ENCODE assay signal across 8 cellular contexts in genomic region chr1:84078108-84078823, GRCh38.
DNase-seq lines count a peak whose midpoint lies in the region; ATAC-seq, FAIRE-seq and TF ChIP-seq lines count a peak whose summit lies in the region.

No MANE protein-coding gene starts in this region.

- CTCF ChIA-PET in K562 (lab: Yijun Ruan, JAX; ENCODE audit: low intra/inter-chr PET ratio), result no interaction called here

- no peak for TF ChIP-seq EP300 in K562 (IDR thresholded peaks at IDR 0.05; ENCODE audit: low read length)

- H3K4me3 ChIP-seq in K562, result peak overlapping the region; percentile 83
- peak overlapping the region; percentile 91 for H3K4me3 ChIP-seq in skeletal muscle satellite cell (ENCODE audit: low read length)

- ATAC-seq in HG02840 (IDR thresholded peaks at IDR 0.05; ENCODE audit: low FRiP score, unreplicated experiment) (peak; percentile 40), K562 (peak; percentile 64)

- H3K9ac ChIP-seq in K562 (ENCODE audit: insufficient read depth in 1 of 2, low read depth in 2 of 2, low read length in 2 of 2) (peak overlapping the region; percentile 87 to 94), skeletal muscle satellite cell (ENCODE audit: low read depth, low read length) (peak overlapping the region; percentile 92)

- H3K27me3 ChIP-seq in K562 (ENCODE audit: control insufficient read depth in 2 of 2, insufficient read depth in 2 of 2, low read length in 2 of 2) (no peaks in the 10 kb centered on the region), skeletal muscle satellite cell (ENCODE audit: control insufficient read depth, insufficient read depth, low read length) (no peaks in the 10 kb centered on the region)

- no peak for TF ChIP-seq RAD21 in K562 (CRISPR knock-in tag; conservative IDR thresholded peaks at IDR 0.05 in 1 of 2, IDR thresholded peaks at IDR 0.05 in 1 of 2)

- peaks cover 0 to 5% (median 4%) of the 10 kb centered on the region in 3 donors for H3K27me3 Mint-ChIP-seq in immature natural killer cell (ENCODE audit: low read depth in 3 of 3)

- POLR2A ChIA-PET in K562 (lab: Yijun Ruan, JAX), result interaction anchor here (0.6 to 1.4 kb wide), 7 partner anchors 10 to 212 kb away, joined by 3 to 7 read pairs (median 4); no protein-coding TSS in a partner anchor

- no peaks in the 10 kb centered on the region for H3K9me3 Mint-ChIP-seq in immature natural killer cell

- H3K4me1 Mint-ChIP-seq in immature natural killer cell, result peaks cover 14 to 22% of the 10 kb centered on the region in 2 donors

- peak overlapping the region; percentile 82 to 90 (median 86) for H3K4me3 Mint-ChIP-seq in immature natural killer cell

- in situ Hi-C loops in K562 (cut with MboI), result no loop called here

- H4K20me1 ChIP-seq in K562 (replicated peaks; ENCODE audit: control insufficient read depth, insufficient read depth, low read length), result no peaks in the 10 kb centered on the region

- H3K4me2 ChIP-seq in K562 (ENCODE audit: insufficient read depth, low read length), result peak overlapping the region; percentile 89
- H3K4me2 ChIP-seq in skeletal muscle satellite cell (ENCODE audit: low read length), result peak overlapping the region; percentile 82

- H3K9me1 ChIP-seq in K562 (ENCODE audit: control insufficient read depth, insufficient read depth, low read length), result no peaks in the 10 kb centered on the region

- peaks cover 0 to 2% (median 0%) of the 10 kb centered on the region in 3 donors for H3K36me3 Mint-ChIP-seq in immature natural killer cell

- peak overlapping the region; percentile 86; the same call in 2 of the 3 replicates for H3K27ac ChIP-seq in K562 (ENCODE audit: extremely low read depth, low read depth, low read length)

- H3K36me3 ChIP-seq in K562 (ENCODE audit: control insufficient read depth, insufficient read depth, low read length) (no peaks in the 10 kb centered on the region), skeletal muscle satellite cell (ENCODE audit: insufficient read depth, low read length) (no peaks in the 10 kb centered on the region)

- peak overlapping the region; percentile 90 for H2AFZ ChIP-seq in K562 (ENCODE audit: low read depth, low read length)

- peak overlapping the region; percentile 57 to 85 (median 77) for H3K27ac Mint-ChIP-seq in immature natural killer cell

- H3K79me2 ChIP-seq in K562 (ENCODE audit: control insufficient read depth, insufficient read depth, low read length), result peaks cover 29% of the 10 kb centered on the region

- peak; percentile 19 for FAIRE-seq in K562 (lab: Jason Lieb, UNC)

- WGBS in K562 (ENCODE audit: insufficient coverage, low coverage, missing lambda C conversion rate), result 2% methylated on average over 22 of the region's 60 CpGs

- DNase-seq in Ammon's horn (ENCODE audit: low spot score) (peak; percentile 36), NCI-H2227 treated with DMSO at 0.1 percent for 48 hours (lab: John Stamatoyannopoulos, UW) (peak; percentile 58), K562 (ENCODE audit: extremely low read depth in 1 of 4, low spot score in 3 of 4) (peak; percentile 11 to 54 (median 22)), immature natural killer cell (no peak), NCI-H2196 (lab: John Stamatoyannopoulos, UW; ENCODE audit: unreplicated experiment) (no peak)

- H3K4me1 ChIP-seq in K562 (replicated peaks in 1 of 2; ENCODE audit: control insufficient read depth in 2 of 2, insufficient read depth in 2 of 2, low read length in 2 of 2) (peaks cover 0 to 10% of the 10 kb centered on the region in 2 experiments; a peak in 2 of 5 replicates), skeletal muscle satellite cell (ENCODE audit: control insufficient read depth, insufficient read depth, low read length) (peaks cover 13% of the 10 kb centered on the region)

- H3K9me3 ChIP-seq in K562 (replicated peaks; ENCODE audit: control insufficient read depth, insufficient read depth, low read depth, low read length) (no peaks in the 10 kb centered on the region), skeletal muscle satellite cell (replicated peaks; ENCODE audit: low read length) (no peaks in the 10 kb centered on the region)

- intact Hi-C loops in K562 (cut with micrococcal nuclease), result loop anchor here (5.0 kb wide), 2 partner anchors 44 to 171 kb away; no protein-coding TSS in a partner anchor

- TF ChIP-seq POLR2A in GM15510 (IDR thresholded peaks at IDR 0.05; ENCODE audit: borderline replicate concordance, extremely low read depth, insufficient read length) (peak; percentile 12), K562 (conservative IDR thresholded peaks at IDR 0.05) (no peak)

- TF ChIP-seq CTCF in K562 (IDR thresholded peaks at IDR 0.05 in 2 of 3, conservative IDR thresholded peaks at IDR 0.05 in 1 of 3; ENCODE audit: insufficient read depth in 2 of 3, low read depth in 1 of 3, low read length in 3 of 3), result no peak

- no TSS peak for BruUV-seq in K562 (replicated peaks; lab: Mats Ljungman, UMichigan)

TF ChIP-seq in K562, 482 proteins besides CTCF, POLR2A, EP300 and RAD21 (continues in another document):
- TF ChIP-seq MXD1 (CRISPR knock-in tag; IDR thresholded peaks at IDR 0.05; ENCODE audit: borderline replicate concordance, poor library complexity, severe bottlenecking) (no peak), UBTF (IDR thresholded peaks at IDR 0.05; ENCODE audit: borderline replicate concordance in 1 of 2, low read depth in 2 of 2, low read length in 2 of 2) (0 out of 4 replicates have a peak, but pooled peaks of 1 of the 2 experiments have one; percentile 54), HCFC1 (IDR thresholded peaks at IDR 0.05; ENCODE audit: low read depth, low read length) (no peak), ETS1 (conservative IDR thresholded peaks at IDR 0.05; ENCODE audit: control insufficient read depth, low read depth, low read length) (0 out of 2 replicates have a peak, but pooled peaks have one; percentile 15), MCM3 (IDR thresholded peaks at IDR 0.05) (no peak), ZNF174 (CRISPR knock-in tag; IDR thresholded peaks at IDR 0.05) (no peak), ELF4 (CRISPR knock-in tag; IDR thresholded peaks at IDR 0.05) (no peak), ETV1 (tag; conservative IDR thresholded peaks at IDR 0.05; ENCODE audit: low read depth) (no peak), CHD1 (IDR thresholded peaks at IDR 0.05; ENCODE audit: low read length) (no peak), PCBP1 (IDR thresholded peaks at IDR 0.05; ENCODE audit: low read depth, low read length, poor library complexity, severe bottlenecking) (peak; percentile 68)

Comparison
In these comparisons a context has a peak if more than half of its experiments do, and no peak if none do; other contexts are left out.
1. DNase-seq: peak in Ammon's horn (single experiment), NCI-H2227 treated with DMSO at 0.1 percent for 48 hours (single experiment) and K562 (4 of 4); none in immature natural killer cell (0 of 3) and NCI-H2196 (single experiment).